ENCODE assay signal across 1 cellular context in genomic region chr5:132883261-132883834, GRCh38.
TF ChIP-seq lines count a peak whose summit lies in the region.

No MANE protein-coding gene starts in this region.

TF ChIP-seq in HepG2, 621 proteins besides CTCF, POLR2A, EP300 and RAD21 (continued from another document and continues in another):
- TF ChIP-seq TEAD3 (CRISPR knock-in tag; optimal IDR thresholded peaks at IDR 0.05; ENCODE audit: borderline replicate concordance) (peak; percentile 56), ZNF746 (CRISPR knock-in tag; IDR thresholded peaks at IDR 0.05) (no peak), E2F2 (CRISPR knock-in tag; IDR thresholded peaks at IDR 0.05; ENCODE audit: borderline replicate concordance) (no peak), ZNF800 (CRISPR knock-in tag; IDR thresholded peaks at IDR 0.05) (peak; percentile 40; the same call in 1 of the 2 replicates), PHF21A (CRISPR knock-in tag; IDR thresholded peaks at IDR 0.05) (no peak), ZNF570 (CRISPR knock-in tag; IDR thresholded peaks at IDR 0.05; ENCODE audit: borderline replicate concordance) (no peak), ZFP90 (CRISPR knock-in tag; IDR thresholded peaks at IDR 0.05; ENCODE audit: borderline replicate concordance) (0 out of 2 replicates have a peak, but pooled peaks have one; percentile 22), ZNF761 (CRISPR knock-in tag; conservative IDR thresholded peaks at IDR 0.05) (no peak), YEATS4 (CRISPR knock-in tag; IDR thresholded peaks at IDR 0.05; ENCODE audit: borderline replicate concordance) (peak; percentile 27; the same call in 1 of the 2 replicates), ZNF749 (CRISPR knock-in tag; IDR thresholded peaks at IDR 0.05; ENCODE audit: borderline replicate concordance) (no peak), TOE1 (CRISPR knock-in tag; IDR thresholded peaks at IDR 0.05) (0 out of 2 replicates have a peak, but pooled peaks have one; percentile 40), SAFB2 (CRISPR knock-in tag; IDR thresholded peaks at IDR 0.05; ENCODE audit: borderline replicate concordance, low read depth) (no peak), RCOR2 (CRISPR knock-in tag; IDR thresholded peaks at IDR 0.05) (no peak), GABPB1 (CRISPR knock-in tag; IDR thresholded peaks at IDR 0.05) (peak; percentile 27; the same call in 1 of the 2 replicates), ZNF782 (CRISPR knock-in tag; IDR thresholded peaks at IDR 0.05; ENCODE audit: borderline replicate concordance) (no peak), HIVEP1 (CRISPR knock-in tag; IDR thresholded peaks at IDR 0.05) (no peak), RXRB (CRISPR knock-in tag; IDR thresholded peaks at IDR 0.05; ENCODE audit: borderline replicate concordance) (no peak), FIP1L1 (IDR thresholded peaks at IDR 0.05; ENCODE audit: borderline replicate concordance, insufficient read depth, low read depth, low read length) (no peak), RFXAP (CRISPR knock-in tag; IDR thresholded peaks at IDR 0.05; ENCODE audit: borderline replicate concordance) (no peak), ZNF629 (CRISPR knock-in tag; conservative IDR thresholded peaks at IDR 0.05) (no peak), ZNF20 (CRISPR knock-in tag; IDR thresholded peaks at IDR 0.05) (no peak), ZNF234 (CRISPR knock-in tag; conservative IDR thresholded peaks at IDR 0.05) (no peak), ZZZ3 (CRISPR knock-in tag; IDR thresholded peaks at IDR 0.05; ENCODE audit: borderline replicate concordance) (no peak), IKZF5 (CRISPR knock-in tag; IDR thresholded peaks at IDR 0.05) (0 out of 2 replicates have a peak, but pooled peaks have one; percentile 51), ZNF264 (CRISPR knock-in tag; IDR thresholded peaks at IDR 0.05) (no peak; the same call in 1 of the 2 replicates), ZNF777 (CRISPR knock-in tag; IDR thresholded peaks at IDR 0.05) (0 out of 2 replicates have a peak, but pooled peaks have one; percentile 34), DNMT3B (CRISPR knock-in tag; conservative IDR thresholded peaks at IDR 0.05) (no peak), ZNF652 (CRISPR knock-in tag; IDR thresholded peaks at IDR 0.05; ENCODE audit: borderline replicate concordance, low read depth) (no peak), ZNF580 (CRISPR knock-in tag; IDR thresholded peaks at IDR 0.05; ENCODE audit: borderline replicate concordance, low read depth) (0 out of 2 replicates have a peak, but pooled peaks have one; percentile 29), ZKSCAN5 (CRISPR knock-in tag; IDR thresholded peaks at IDR 0.05) (no peak), HIC2 (CRISPR knock-in tag; IDR thresholded peaks at IDR 0.05; ENCODE audit: low read depth) (no peak), TBL1XR1 (IDR thresholded peaks at IDR 0.05; ENCODE audit: borderline replicate concordance, low read length, partially characterized antibody) (no peak), ZBTB14 (CRISPR knock-in tag; IDR thresholded peaks at IDR 0.05) (no peak), ZNF646 (CRISPR knock-in tag; IDR thresholded peaks at IDR 0.05) (no peak), ATF4 (CRISPR knock-in tag; IDR thresholded peaks at IDR 0.05) (no peak), SOX6 (IDR thresholded peaks at IDR 0.05) (no peak), SOX6 (CRISPR knock-in tag; IDR thresholded peaks at IDR 0.05) (no peak), STAG1 (CRISPR knock-in tag; IDR thresholded peaks at IDR 0.05) (peak; percentile 87), XRCC5 (optimal IDR thresholded peaks at IDR 0.05; ENCODE audit: low read length) (peak; percentile 48), ZNF607 (CRISPR knock-in tag; IDR thresholded peaks at IDR 0.05; ENCODE audit: borderline replicate concordance) (no peak), SNAPC4 (CRISPR knock-in tag; IDR thresholded peaks at IDR 0.05) (no peak), SP140L (CRISPR knock-in tag; IDR thresholded peaks at IDR 0.05; ENCODE audit: borderline replicate concordance) (peak; percentile 57; the same call in 1 of the 2 replicates), FOSL2 (CRISPR knock-in tag; IDR thresholded peaks at IDR 0.05) (0 out of 2 replicates have a peak, but pooled peaks have one; percentile 6), MZF1 (CRISPR knock-in tag; IDR thresholded peaks at IDR 0.05; ENCODE audit: borderline replicate concordance) (no peak)
